ENCODE assay signal across 13 cellular contexts in the genomic region with DNA sequence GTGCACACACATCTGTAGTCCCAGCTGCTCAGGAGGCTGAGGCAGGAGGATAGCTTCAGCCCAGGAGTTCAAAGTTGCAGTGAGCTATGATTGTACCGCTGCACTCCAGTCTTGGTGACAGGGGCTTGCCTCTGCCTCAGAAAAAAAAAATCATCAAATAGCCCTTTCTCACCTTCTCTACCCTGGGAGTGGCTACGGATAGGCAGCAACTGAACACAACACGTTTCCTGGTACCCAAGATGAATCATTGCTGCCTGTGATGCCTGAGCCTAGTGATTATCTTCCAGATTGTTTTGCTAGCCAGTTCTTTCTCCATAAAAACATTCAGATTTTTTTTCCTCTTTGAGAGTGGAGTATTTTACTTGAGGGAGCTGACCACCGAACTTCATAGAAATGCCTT. TPM values are rescaled to one million over a fixed set of nuclear protein-coding genes. Genes with fewer than 3 reads are reported as not detected.
DNase-seq lines count a peak whose midpoint lies in the region; ATAC-seq, FAIRE-seq and TF ChIP-seq lines count a peak whose summit lies in the region.
"Had no signal": no experiment of that assay in that cellular context is flagged by ENCODE, and none has a peak within 500 bp of the region (broad histone marks: within the 10 kb centered on the region; RNA-seq: fewer than 3 reads in every experiment).

No MANE protein-coding gene starts in this region.

- TF ChIP-seq EP300 in GM12878 (IDR thresholded peaks at IDR 0.05; ENCODE audit: borderline replicate concordance in 1 of 2, control insufficient read depth in 1 of 2, low read depth in 2 of 2, low read length in 2 of 2), result no peak

- TF ChIP-seq POLR2A in GM12878 (IDR thresholded peaks at IDR 0.05; ENCODE audit: low read depth, low read length), result no peak
- no peak for TF ChIP-seq POLR2A in esophagus squamous epithelium (IDR thresholded peaks at IDR 0.05)

- in situ Hi-C loops in GM12878 (cut with MboI), result no loop called here

- intact Hi-C loops in GM12878 (cut with micrococcal nuclease; ENCODE audit: unreplicated experiment) (no loop called here), esophagus squamous epithelium (cut with DNase I) (no loop called here)

- no peaks in the 10 kb centered on the region for H3K36me3 ChIP-seq in SJSA1
- peaks cover 7 to 27% of the 10 kb centered on the region in 2 experiments for H3K36me3 ChIP-seq in GM12878 (ENCODE audit: control insufficient read depth in 2 of 2, insufficient read depth in 2 of 2, low read length in 1 of 2)
- no peaks in the 10 kb centered on the region for H3K36me3 ChIP-seq in neutrophil
- peaks cover 0 to 4% (median 0%) of the 10 kb centered on the region in 3 donors for H3K36me3 ChIP-seq in esophagus squamous epithelium
- H3K36me3 ChIP-seq in hepatocyte (replicated peaks; ENCODE audit: insufficient read depth, low read depth), result no peaks in the 10 kb centered on the region
- H3K36me3 ChIP-seq: thoracic aorta had no signal

- no peak for TF ChIP-seq CTCF in GM12878 (IDR thresholded peaks at IDR 0.05 in 2 of 3, conservative IDR thresholded peaks at IDR 0.05 in 1 of 3; ENCODE audit: control insufficient read depth in 2 of 3, extremely low read depth in 1 of 3, insufficient read depth in 1 of 3, low read depth in 3 of 3, low read length in 3 of 3)
- no peak for TF ChIP-seq CTCF in neutrophil (IDR thresholded peaks at IDR 0.05)
- TF ChIP-seq CTCF in esophagus squamous epithelium (IDR thresholded peaks at IDR 0.05), result no peak
- no peak for TF ChIP-seq CTCF in hepatocyte (IDR thresholded peaks at IDR 0.05; ENCODE audit: poor library complexity)
- no peak for TF ChIP-seq CTCF in osteocyte (IDR thresholded peaks at IDR 0.05)

- RAD21 ChIA-PET in GM12878 (lab: Charles Lee; ENCODE audit: unreplicated experiment), result interaction anchor here (1.1 to 13.1 kb wide), 4 partner anchors 9 to 26 kb away, joined by 3 to 199 read pairs (median 14); a partner anchor contains a TSS

- no peak overlapping the region for H3K9ac ChIP-seq in GM12878 (ENCODE audit: control insufficient read depth, insufficient read depth, low read length)

- no peak overlapping the region for H3K4me3 Mint-ChIP-seq in osteocyte (ENCODE audit: unreplicated experiment)

- H3K4me3 ChIP-seq in SJSA1 (no peak overlapping the region), GM12878 (no peak overlapping the region), neutrophil (ENCODE audit: low read depth in 1 of 2, low read length in 1 of 2) (no peak overlapping the region), esophagus squamous epithelium (no peak overlapping the region), hepatocyte (no peak overlapping the region)
- H3K4me3 ChIP-seq: thoracic aorta had no signal

- H3K79me2 ChIP-seq in GM12878 (ENCODE audit: control insufficient read depth, insufficient read depth, low read length) (peaks cover 90% of the 10 kb centered on the region), hepatocyte (peaks cover 79% of the 10 kb centered on the region)

- no peaks in the 10 kb centered on the region for H3K9me3 ChIP-seq in SJSA1 (replicated peaks)
- no peaks in the 10 kb centered on the region for H3K9me3 ChIP-seq in GM12878 (replicated peaks; ENCODE audit: control insufficient read depth, insufficient read depth, low read length)
- no peaks in the 10 kb centered on the region for H3K9me3 ChIP-seq in neutrophil
- no peaks in the 10 kb centered on the region for H3K9me3 ChIP-seq in esophagus squamous epithelium
- H3K9me3 ChIP-seq in hepatocyte (ENCODE audit: low read depth), result no peaks in the 10 kb centered on the region
- H3K9me3 ChIP-seq: thoracic aorta had no signal

- no peaks in the 10 kb centered on the region for H4K20me1 ChIP-seq in GM12878 (ENCODE audit: control insufficient read depth, insufficient read depth)
- peaks cover 6% of the 10 kb centered on the region for H4K20me1 ChIP-seq in hepatocyte (ENCODE audit: insufficient read depth, poor library complexity, severe bottlenecking)

- H3K27me3 ChIP-seq in SJSA1 (replicated peaks) (no peaks in the 10 kb centered on the region), GM12878 (replicated peaks in 1 of 2; ENCODE audit: control insufficient read depth in 2 of 2, insufficient read depth in 2 of 2, low read length in 1 of 2) (no peaks in the 10 kb centered on the region), neutrophil (no peaks in the 10 kb centered on the region), esophagus squamous epithelium (no peaks in the 10 kb centered on the region), hepatocyte (no peaks in the 10 kb centered on the region)

- H2AFZ ChIP-seq in GM12878 (ENCODE audit: control insufficient read depth, low read depth, low read length), result no peak overlapping the region
- no peak overlapping the region for H2AFZ ChIP-seq in hepatocyte

- DNase-seq in NK-92 treated with Interleukin-12 subunit alpha and Interleukin-12 subunit beta, amount 100 ng/mL, for 24 hours (lab: John Stamatoyannopoulos, UW), result peak; percentile 40
- DNase-seq in NK-92 (lab: John Stamatoyannopoulos, UW; ENCODE audit: unreplicated experiment), result no peak
- DNase-seq in SJSA1 (ENCODE audit: low read depth in 1 of 2, low spot score in 2 of 2), result no peak
- DNase-seq in GM12878 (ENCODE audit: low read depth, low spot score), result no peak
- DNase-seq in esophagus squamous epithelium (lab: John Stamatoyannopoulos, UW), result no peak
- DNase-seq in hepatocyte (ENCODE audit: low spot score), result no peak
- no peak for DNase-seq in osteocyte (ENCODE audit: extremely low spot score, unreplicated experiment)
- DNase-seq: DMS79 treated with DMSO at 0.1 percent for 48 hours, NCI-H2029 had no signal

- FAIRE-seq in GM12878 (lab: Jason Lieb, UNC), result no peak
- FAIRE-seq: HTR-8/SVneo had no signal

- H3K9me2 ChIP-seq in hepatocyte (replicated peaks; ENCODE audit: insufficient read depth), result no peaks in the 10 kb centered on the region

- H3K27ac ChIP-seq in SJSA1 (peak overlapping the region; percentile 93), GM12878 (ENCODE audit: control insufficient read depth, insufficient read depth) (0 out of 2 replicates have a peak overlapping the region, but pooled peaks have one; percentile 82), neutrophil (peak overlapping the region; percentile 94), esophagus squamous epithelium (no peak overlapping the region), hepatocyte (no peak overlapping the region)
- H3K27ac ChIP-seq: 22Rv1, thoracic aorta had no signal

- peaks cover 4% of the 10 kb centered on the region for H3K36me3 Mint-ChIP-seq in osteocyte (ENCODE audit: unreplicated experiment)

- no peaks in the 10 kb centered on the region for H3K27me3 Mint-ChIP-seq in osteocyte (ENCODE audit: unreplicated experiment)

- ATAC-seq in GM12878, result no peak

- SMC1A ChIA-PET in GM12878 (lab: Charles Lee; ENCODE audit: uncharacterized antibody, unreplicated experiment), result interaction anchor here (1.3 to 28.2 kb wide), 4 partner anchors 6 to 46 kb away, joined by 3 to 816 read pairs (median 425); a partner anchor contains a TSS

- no peaks in the 10 kb centered on the region for H3K9me3 Mint-ChIP-seq in osteocyte (ENCODE audit: unreplicated experiment)

- WGBS in GM12878 (ENCODE audit: insufficient coverage, insufficient replicate concordance, low lambda C conversion rate, missing lambda C conversion rate), result 99% methylated on average over 4 of the region's 4 CpGs
- WGBS in esophagus squamous epithelium, 2 donors, result 57 to 58% methylated on average over 4 of the region's 4 CpGs
- 74% methylated on average over 4 of the region's 4 CpGs for WGBS in hepatocyte (ENCODE audit: low lambda C conversion rate, missing lambda C conversion rate)

- no TSS peak for BruUV-seq in GM12878 (replicated peaks; lab: Mats Ljungman, UMichigan)

- no peak overlapping the region for H3K27ac Mint-ChIP-seq in osteocyte (ENCODE audit: unreplicated experiment)

- H3K4me1 ChIP-seq in SJSA1 (replicated peaks), result peaks cover 43% of the 10 kb centered on the region
- peaks cover 85% of the 10 kb centered on the region for H3K4me1 ChIP-seq in GM12878 (ENCODE audit: control insufficient read depth, insufficient read depth, low read length)
- peaks cover 85 to 94% of the 10 kb centered on the region in 2 experiments for H3K4me1 ChIP-seq in neutrophil (ENCODE audit: control insufficient read depth in 1 of 2, insufficient read depth in 1 of 2, low read depth in 1 of 2, low read length in 1 of 2)
- peaks cover 32 to 84% (median 60%) of the 10 kb centered on the region in 3 donors for H3K4me1 ChIP-seq in esophagus squamous epithelium
- H3K4me1 ChIP-seq in hepatocyte (ENCODE audit: insufficient read depth), result peaks cover 9% of the 10 kb centered on the region

- H3K4me2 ChIP-seq in GM12878 (ENCODE audit: control insufficient read depth, insufficient read depth) (no peak overlapping the region), hepatocyte (no peak overlapping the region)

- CTCF ChIA-PET in GM12878 (lab: Yijun Ruan, JAX), result interaction anchor here (1.3 to 4.2 kb wide), 3 partner anchors 11 to 29 kb away, joined by 9 to 24 read pairs (median 12); no protein-coding TSS in a partner anchor

- POLR2A ChIA-PET in GM12878 (lab: Charles Lee), result interaction anchor here (0.5 to 27.0 kb wide), 4 partner anchors 10 to 23 kb away, joined by 4 to 545 read pairs (median 146); no protein-coding TSS in a partner anchor

- peaks cover 29% of the 10 kb centered on the region for H3K4me1 Mint-ChIP-seq in osteocyte (ENCODE audit: unreplicated experiment)

- TF ChIP-seq RAD21 in GM12878 (IDR thresholded peaks at IDR 0.05; ENCODE audit: insufficient read depth, low read depth, low read length), result no peak

TF ChIP-seq in GM12878, 131 proteins besides CTCF, POLR2A, EP300 and RAD21 (continues in another document):
- TF ChIP-seq SMARCA5 (IDR thresholded peaks at IDR 0.05), result no peak

RNA-seq across cellular contexts. Expression of a gene that starts 13.5 kb away (rescaled TPM):
- total RNA-seq in SJSA1 (2014; rRNA removed; shearing (Covaris generic)), result 5.8 and 16.9 TPM in 2 replicates
- 373 and 420 TPM in 2 replicates for total RNA-seq in GM12878 (2013; cell fraction: nucleolus; rRNA removed)
- total RNA-seq in GM12878 (2014; rRNA removed), result 37.9 and 42.8 TPM in 2 replicates
- 24.0 and 24.1 TPM in 2 replicates for total RNA-seq in GM12878 (2014; rRNA removed; fragmentation: Illumina TruSeq; extraction: Trizol)
- 54.0 and 62.3 TPM in 2 replicates for total RNA-seq in GM12878 (2021)
- 10.5 TPM for polyA plus RNA-seq in GM12878 (2011; ENCODE audit: low read depth)
- polyA plus RNA-seq in GM12878 (2011; rRNA removed), result 30.8 and 46.4 TPM in 2 replicates
- polyA plus RNA-seq in GM12878 (2011; cell fraction: cytosol; rRNA removed), result 45.8 and 56.6 TPM in 2 replicates
- polyA plus RNA-seq in GM12878 (2011; cell fraction: nucleus; rRNA removed), result 403 and 492 TPM in 2 replicates
- polyA plus RNA-seq in GM12878 (2012), result 19.7 and 20.5 TPM in 2 replicates
- 20.4 and 27.4 TPM in 2 replicates for polyA plus RNA-seq in GM12878 (2014; fragmentation: Illumina TruSeq; extraction: Trizol)
- 1 to 10 TPM; 4.7 to 6.2 TPM for polyA plus RNA-seq in GM12878 (2014; fragmentation: Nextera tagmentation; extraction: Ambion mirVana)
- 32.7 and 40.3 TPM in 2 replicates for polyA plus RNA-seq in GM12878 (2014; rRNA removed)
- polyA plus RNA-seq in GM12878 (2016; fragmentation: Nextera tagmentation; extraction: Ambion mirVana), result 10 to 100 TPM; 41.1 to 45.9 TPM
- 220 and 303 TPM in 2 replicates for polyA minus RNA-seq in GM12878 (2011; rRNA and poly(A)+ RNA removed)
- 32.1 and 33.5 TPM in 2 replicates for polyA minus RNA-seq in GM12878 (2011; cell fraction: cytosol; rRNA and poly(A)+ RNA removed)
- polyA minus RNA-seq in GM12878 (2011; cell fraction: nucleus; rRNA and poly(A)+ RNA removed), result 290 and 381 TPM in 2 replicates
- 10 to 100 TPM in 2 of 4 donors, 1 to 10 TPM in 2; 7.4 to 17.9 (median 9.4) TPM for total RNA-seq in esophagus squamous epithelium
- 9.2 and 13.1 TPM in 2 replicates for total RNA-seq in hepatocyte
- polyA plus RNA-seq in hepatocyte, result 6.2 and 7.9 TPM in 2 replicates
- 31.4 and 31.5 TPM in 2 replicates for total RNA-seq in osteocyte

Comparison
In these comparisons a context has a peak if more than half of its experiments do, and no peak if none do; other contexts are left out.
1. H3K27ac ChIP-seq: peak in SJSA1 (single experiment), GM12878 (single experiment) and neutrophil (single experiment); none in esophagus squamous epithelium (0 of 4) and hepatocyte (single experiment).